ENCODE assay signal across 1 cellular context in genomic region chr1:201536542-201536941, GRCh38.
TF ChIP-seq lines count a peak whose summit lies in the region.

No MANE protein-coding gene starts in this region.

TF ChIP-seq in SK-N-SH, 30 proteins besides CTCF, POLR2A, EP300 and RAD21 (continued from another document):
- no peak for TF ChIP-seq IRF3 (IDR thresholded peaks at IDR 0.05; ENCODE audit: low read depth, low read length)
- no peak for TF ChIP-seq SIN3A (IDR thresholded peaks at IDR 0.05; ENCODE audit: borderline replicate concordance, low read depth, low read length)
- TF ChIP-seq SMC3 (IDR thresholded peaks at IDR 0.05; ENCODE audit: low read depth, low read length), result no peak
- no peak for TF ChIP-seq NRF1 (IDR thresholded peaks at IDR 0.05; ENCODE audit: low read depth, low read length)
- no peak for TF ChIP-seq MAX (IDR thresholded peaks at IDR 0.05; ENCODE audit: low read depth)
- TF ChIP-seq RCOR1 (IDR thresholded peaks at IDR 0.05; ENCODE audit: low read length), result no peak
- no peak for TF ChIP-seq RFX5 (IDR thresholded peaks at IDR 0.05; ENCODE audit: low read length)
- TF ChIP-seq YY1 (IDR thresholded peaks at IDR 0.05; ENCODE audit: low read depth), result no peak
- peak; percentile 85 for TF ChIP-seq REST (IDR thresholded peaks at IDR 0.05; ENCODE audit: low read depth, low read length)
- no peak for TF ChIP-seq EZH2phosphoT487 (IDR thresholded peaks at IDR 0.05; ENCODE audit: borderline replicate concordance, low read depth)
- TF ChIP-seq MXI1 (IDR thresholded peaks at IDR 0.05; ENCODE audit: low read depth, low read length), result no peak
- no peak for TF ChIP-seq USF1 (IDR thresholded peaks at IDR 0.05; ENCODE audit: borderline replicate concordance, low read depth)
- no peak for TF ChIP-seq GATA2 (CRISPR knock-in tag; IDR thresholded peaks at IDR 0.05)
- TF ChIP-seq PBX3 (IDR thresholded peaks at IDR 0.05), result no peak
- no peak for TF ChIP-seq CHD2 (IDR thresholded peaks at IDR 0.05; ENCODE audit: low read length, partially characterized antibody)
